ENCODE assay signal across 9 cellular contexts in genomic region chr4:186161138-186161537, GRCh38. TPM values are rescaled to one million over a fixed set of nuclear protein-coding genes. Genes with fewer than 3 reads are reported as not detected.
DNase-seq lines count a peak whose midpoint lies in the region; ATAC-seq and TF ChIP-seq lines count a peak whose summit lies in the region.
"Had no signal": no experiment of that assay in that cellular context is flagged by ENCODE, and none has a peak within 500 bp of the region (broad histone marks: within the 10 kb centered on the region; RNA-seq: fewer than 3 reads in every experiment).

No MANE protein-coding gene starts in this region.

- H3K4me1 Mint-ChIP-seq in activated CD4-positive, alpha-beta T cell treated with anti-CD3 and anti-CD28 coated beads for 36 hours: peaks cover 4% of the 10 kb centered on the region
- H3K4me1 Mint-ChIP-seq in nephron progenitor cell: no peaks in the 10 kb centered on the region

- peak; percentile 61 for DNase-seq in activated CD4-positive, alpha-beta T cell treated with anti-CD3 and anti-CD28 coated beads for 36 hours
- DNase-seq in activated CD4-positive, alpha-beta T cell treated with anti-CD3 and anti-CD28 coated beads, Interleukin-2, amount 50 U/mL, for 1 hour: no peak
- DNase-seq in H7 (peak; percentile 58), NCI-H1092 treated with DMSO at 0.1 percent for 48 hours (lab: John Stamatoyannopoulos, UW) (peak; percentile 27), nephron progenitor cell (no peak), anterior cingulate cortex (lab: John Stamatoyannopoulos, UW) (no peak), H4 (ENCODE audit: low spot score) (no peak)
- no peak for DNase-seq in effector CD4-positive, alpha-beta T cell

- H3K27me3 ChIP-seq in H7 (ENCODE audit: control insufficient read depth, insufficient read depth, low read length): no peaks in the 10 kb centered on the region

- no peaks in the 10 kb centered on the region for H3K9me3 Mint-ChIP-seq in activated CD4-positive, alpha-beta T cell treated with anti-CD3 and anti-CD28 coated beads for 36 hours (ENCODE audit: low read depth)
- no peaks in the 10 kb centered on the region for H3K9me3 Mint-ChIP-seq in nephron progenitor cell

- no peak overlapping the region for H3K27ac Mint-ChIP-seq in activated CD4-positive, alpha-beta T cell treated with anti-CD3 and anti-CD28 coated beads for 36 hours
- H3K27ac Mint-ChIP-seq in nephron progenitor cell: peak overlapping the region; percentile 62
- H3K27ac Mint-ChIP-seq: activated naive CD8-positive, alpha-beta T cell had no signal

- H3K4me3 ChIP-seq in H7 (ENCODE audit: insufficient read depth, low read depth, low read length): no peak overlapping the region

- H3K36me3 ChIP-seq in H7 (replicated peaks; ENCODE audit: control insufficient read depth, insufficient read depth, low read length): no peaks in the 10 kb centered on the region; the same call in none of the 2 replicates

- H3K36me3 Mint-ChIP-seq in activated CD4-positive, alpha-beta T cell treated with anti-CD3 and anti-CD28 coated beads for 36 hours (ENCODE audit: low read depth): no peaks in the 10 kb centered on the region
- no peaks in the 10 kb centered on the region for H3K36me3 Mint-ChIP-seq in nephron progenitor cell (ENCODE audit: low read depth)
- H3K36me3 Mint-ChIP-seq: activated naive CD8-positive, alpha-beta T cell had no signal

- POLR2A ChIA-PET in activated CD4-positive, alpha-beta T cell treated with anti-CD3 and anti-CD28 coated beads for 36 hours (lab: Charles Lee): no interaction called here

- no peak for TF ChIP-seq CTCF in nephron progenitor cell (IDR thresholded peaks at IDR 0.05)

- ATAC-seq in activated CD4-positive, alpha-beta T cell treated with anti-CD3 and anti-CD28 coated beads for 36 hours: peak; percentile 91

- H3K27me3 Mint-ChIP-seq in activated CD4-positive, alpha-beta T cell treated with anti-CD3 and anti-CD28 coated beads for 36 hours: peaks cover 3% of the 10 kb centered on the region
- H3K27me3 Mint-ChIP-seq in nephron progenitor cell (ENCODE audit: low read depth, poor library complexity): peaks cover 4% of the 10 kb centered on the region
- H3K27me3 Mint-ChIP-seq: activated naive CD8-positive, alpha-beta T cell had no signal

- CTCF ChIA-PET in activated CD4-positive, alpha-beta T cell treated with anti-CD3 and anti-CD28 coated beads for 36 hours (lab: Charles Lee): interaction anchor here (0.9 to 1.8 kb wide), 3 partner anchors 23 to 88 kb away, joined by 4 to 6 read pairs (median 4); no protein-coding TSS in a partner anchor

- no peak overlapping the region for H3K4me3 Mint-ChIP-seq in activated CD4-positive, alpha-beta T cell treated with anti-CD3 and anti-CD28 coated beads for 36 hours
- H3K4me3 Mint-ChIP-seq in nephron progenitor cell: no peak overlapping the region
- H3K4me3 Mint-ChIP-seq: activated naive CD8-positive, alpha-beta T cell had no signal

- intact Hi-C loops in activated CD4-positive, alpha-beta T cell treated with anti-CD3 and anti-CD28 coated beads for 36 hours (cut with DNase I, micrococcal nuclease): no loop called here

RNA-seq across cellular contexts. Expression of gene CYP4V2, which starts 30.2 kb away (rescaled TPM):
- 1 to 10 TPM; 4.1 to 4.5 TPM for total RNA-seq in activated CD4-positive, alpha-beta T cell treated with anti-CD3 and anti-CD28 coated beads for 36 hours
- 2.9 and 3.3 TPM in 2 replicates for total RNA-seq in H7 (2014; rRNA removed; shearing (Covaris generic))
- 13.6 and 22.0 TPM in 2 replicates for total RNA-seq in H4 (2014; rRNA removed; shearing (Covaris generic))

RNA-seq across cellular contexts. Expression of gene FAM149A, which starts 56.6 kb away (rescaled TPM):
- under 1 TPM; 0.44 to 0.59 TPM for total RNA-seq in activated CD4-positive, alpha-beta T cell treated with anti-CD3 and anti-CD28 coated beads for 36 hours
- total RNA-seq in H7 (2014; rRNA removed; shearing (Covaris generic)): 13.9 and 19.2 TPM in 2 replicates
- 1.4 and 2.2 TPM in 2 replicates for total RNA-seq in H4 (2014; rRNA removed; shearing (Covaris generic))

Comparison
In these comparisons a context has a peak if more than half of its experiments do, and no peak if none do; other contexts are left out.
1. DNase-seq: peak in activated CD4-positive, alpha-beta T cell treated with anti-CD3 and anti-CD28 coated beads for 36 hours (single experiment), H7 (single experiment) and NCI-H1092 treated with DMSO at 0.1 percent for 48 hours (single experiment); none in activated CD4-positive, alpha-beta T cell treated with anti-CD3 and anti-CD28 coated beads, Interleukin-2, amount 50 U/mL, for 1 hour (single experiment), nephron progenitor cell (single experiment), anterior cingulate cortex (0 of 58), H4 (single experiment) and effector CD4-positive, alpha-beta T cell (single experiment).